8 cellular contexts compared by ENCODE assay signal in the genomic region with DNA sequence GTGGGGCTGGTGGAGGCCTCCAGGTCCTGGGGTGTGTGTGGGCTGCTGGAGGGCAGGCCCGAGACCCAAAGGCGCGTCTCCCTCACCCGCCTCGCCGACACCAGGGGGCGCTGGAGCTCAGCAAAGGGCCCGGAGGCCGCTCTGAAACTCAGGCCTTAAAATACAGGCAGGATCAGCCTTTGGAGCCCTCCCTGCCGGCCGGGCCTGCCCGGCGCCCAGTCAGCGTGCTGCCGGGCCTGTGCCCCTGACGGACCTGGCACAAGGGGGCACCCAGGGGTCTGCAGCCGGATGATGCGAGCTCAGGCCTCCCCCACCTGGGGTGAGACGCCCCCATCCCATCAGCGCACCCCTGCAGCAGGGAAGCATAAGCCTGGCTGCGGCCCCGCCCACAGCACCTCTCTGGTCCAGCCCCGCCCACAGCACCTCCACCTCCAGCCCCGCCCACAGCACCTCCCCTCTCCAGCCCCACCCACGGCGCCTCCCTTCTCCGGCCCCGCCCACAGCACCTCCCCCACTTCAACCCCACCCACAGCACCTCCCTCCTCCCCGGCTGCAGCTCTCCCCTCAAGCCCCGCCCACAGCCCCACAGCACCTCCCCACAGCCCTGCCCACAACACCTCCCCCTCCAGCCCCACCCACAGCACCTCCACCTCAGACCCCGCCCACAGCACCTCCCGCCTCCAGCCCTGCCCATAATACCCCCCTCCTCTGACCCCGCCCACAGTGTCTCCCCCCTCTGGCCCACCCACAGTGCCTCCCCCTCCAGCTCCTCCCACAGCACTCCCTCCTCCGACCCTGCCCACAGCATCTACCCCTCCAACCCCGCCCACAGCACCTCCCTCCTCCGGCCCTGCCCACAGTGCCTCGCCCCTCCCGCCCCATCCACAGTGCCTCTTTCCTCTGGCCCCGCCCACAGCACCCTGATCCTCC.
A peak's percentile ranks its signal among the peaks of the same experiment; 100 is the strongest.
DNase-seq lines count a peak whose midpoint lies in the region; ATAC-seq and TF ChIP-seq lines count a peak whose summit lies in the region.

No MANE protein-coding gene starts in this region.

- H3K27ac Mint-ChIP-seq in CD4-positive, CD25-positive, alpha-beta regulatory T cell = no peak overlapping the region
- no peak overlapping the region for H3K27ac Mint-ChIP-seq in activated naive CD4-positive, alpha-beta T cell treated with anti-CD3 and anti-CD28 coated beads for 36 hours

- ATAC-seq in CD4-positive, CD25-positive, alpha-beta regulatory T cell (ENCODE audit: low read depth in 2 of 2) = peak; percentile 23 to 41
- ATAC-seq in omental fat pad (ENCODE audit: low FRiP score) = peak; percentile 79

- 0% methylated on average over 14 of the region's 39 CpGs for WGBS in suprapubic skin

- no peaks in the 10 kb centered on the region for H3K36me3 Mint-ChIP-seq in CD4-positive, CD25-positive, alpha-beta regulatory T cell
- H3K36me3 Mint-ChIP-seq in activated naive CD4-positive, alpha-beta T cell treated with anti-CD3 and anti-CD28 coated beads for 36 hours (ENCODE audit: low read depth) = peaks cover 1% of the 10 kb centered on the region

- TF ChIP-seq CTCF in omental fat pad (IDR thresholded peaks at IDR 0.05) = peak in 1 of 3 donors; percentile 48
- peak; percentile 84 to 86 for TF ChIP-seq CTCF in suprapubic skin (IDR thresholded peaks at IDR 0.05)

- H3K27ac ChIP-seq in CD4-positive, CD25-positive, alpha-beta regulatory T cell (ENCODE audit: insufficient read depth, low read length, poor library complexity, severe bottlenecking) = no peak overlapping the region
- H3K27ac ChIP-seq in suprapubic skin = no peak overlapping the region

- peaks cover 8% of the 10 kb centered on the region for H3K4me1 ChIP-seq in CD4-positive, CD25-positive, alpha-beta regulatory T cell (ENCODE audit: control insufficient read depth, insufficient read depth, low read length, poor library complexity, severe bottlenecking)
- peaks cover 37% of the 10 kb centered on the region for H3K4me1 ChIP-seq in suprapubic skin

- no peak overlapping the region for H3K4me3 Mint-ChIP-seq in CD4-positive, CD25-positive, alpha-beta regulatory T cell
- no peak overlapping the region for H3K4me3 Mint-ChIP-seq in activated naive CD4-positive, alpha-beta T cell treated with anti-CD3 and anti-CD28 coated beads for 36 hours

- H3K36me3 ChIP-seq in CD4-positive, CD25-positive, alpha-beta regulatory T cell (ENCODE audit: control insufficient read depth, insufficient read depth, low read length) = no peaks in the 10 kb centered on the region
- no peaks in the 10 kb centered on the region for H3K36me3 ChIP-seq in suprapubic skin

- H3K27me3 ChIP-seq in CD4-positive, CD25-positive, alpha-beta regulatory T cell (ENCODE audit: control insufficient read depth, insufficient read depth, low read length) = no peaks in the 10 kb centered on the region
- no peaks in the 10 kb centered on the region for H3K27me3 ChIP-seq in suprapubic skin

- peak; percentile 42 to 55 (median 44) for DNase-seq in CD4-positive, CD25-positive, alpha-beta regulatory T cell
- DNase-seq in HuH-7 (ENCODE audit: low spot score) (peak; percentile 90), SK-N-DZ (ENCODE audit: low spot score) (peak; percentile 60), glomerular visceral epithelial cell (ENCODE audit: extremely low spot score) (peak; percentile 77), omental fat pad (ENCODE audit: low spot score) (peak; percentile 85), suprapubic skin (ENCODE audit: low spot score in 2 of 2) (peak; percentile 89 to 90), GF-D8 (lab: John Stamatoyannopoulos, UW) (no peak)
- DNase-seq in activated naive CD4-positive, alpha-beta T cell treated with anti-CD3 and anti-CD28 coated beads for 36 hours = peak; percentile 82

- peaks cover 33% of the 10 kb centered on the region for H3K27me3 Mint-ChIP-seq in CD4-positive, CD25-positive, alpha-beta regulatory T cell
- H3K27me3 Mint-ChIP-seq in activated naive CD4-positive, alpha-beta T cell treated with anti-CD3 and anti-CD28 coated beads for 36 hours (ENCODE audit: low read depth) = peaks cover 7% of the 10 kb centered on the region

- TF ChIP-seq EP300 in suprapubic skin (IDR thresholded peaks at IDR 0.05) = no peak

- intact Hi-C loops in activated naive CD4-positive, alpha-beta T cell treated with anti-CD3 and anti-CD28 coated beads for 36 hours (cut with micrococcal nuclease) = loop anchor here (1.0 kb wide), 1 partner anchor 205 kb away; no protein-coding TSS in a partner anchor

- H3K9me3 Mint-ChIP-seq in CD4-positive, CD25-positive, alpha-beta regulatory T cell = peaks cover 0 to 22% (median 3%) of the 10 kb centered on the region in 7 donors
- peaks cover 12% of the 10 kb centered on the region for H3K9me3 Mint-ChIP-seq in activated naive CD4-positive, alpha-beta T cell treated with anti-CD3 and anti-CD28 coated beads for 36 hours

- H3K9me3 ChIP-seq in CD4-positive, CD25-positive, alpha-beta regulatory T cell (ENCODE audit: control insufficient read depth in 2 of 2, low read length in 2 of 2) = peaks cover 5 to 13% of the 10 kb centered on the region in 2 experiments
- peaks cover 5% of the 10 kb centered on the region for H3K9me3 ChIP-seq in suprapubic skin

- CTCF ChIA-PET in activated naive CD4-positive, alpha-beta T cell treated with anti-CD3 and anti-CD28 coated beads for 36 hours (lab: Charles Lee) = interaction anchor here (0.5 to 2.3 kb wide), 6 partner anchors 8 to 710 kb away, joined by 3 to 11 read pairs (median 4); no protein-coding TSS in a partner anchor

- H3K4me1 Mint-ChIP-seq in CD4-positive, CD25-positive, alpha-beta regulatory T cell = peaks cover 0 to 7% (median 0%) of the 10 kb centered on the region in 4 donors
- peaks cover 2% of the 10 kb centered on the region for H3K4me1 Mint-ChIP-seq in activated naive CD4-positive, alpha-beta T cell treated with anti-CD3 and anti-CD28 coated beads for 36 hours (ENCODE audit: low read depth)

- H3K4me3 ChIP-seq in CD4-positive, CD25-positive, alpha-beta regulatory T cell (ENCODE audit: low read depth, low read length) = no peak overlapping the region
- H3K4me3 ChIP-seq in suprapubic skin = peak overlapping the region; percentile 35

- no peak for TF ChIP-seq POLR2A in suprapubic skin (IDR thresholded peaks at IDR 0.05)
